Comparison of ENCODE assay signal across 8 cellular contexts in the genomic region with DNA sequence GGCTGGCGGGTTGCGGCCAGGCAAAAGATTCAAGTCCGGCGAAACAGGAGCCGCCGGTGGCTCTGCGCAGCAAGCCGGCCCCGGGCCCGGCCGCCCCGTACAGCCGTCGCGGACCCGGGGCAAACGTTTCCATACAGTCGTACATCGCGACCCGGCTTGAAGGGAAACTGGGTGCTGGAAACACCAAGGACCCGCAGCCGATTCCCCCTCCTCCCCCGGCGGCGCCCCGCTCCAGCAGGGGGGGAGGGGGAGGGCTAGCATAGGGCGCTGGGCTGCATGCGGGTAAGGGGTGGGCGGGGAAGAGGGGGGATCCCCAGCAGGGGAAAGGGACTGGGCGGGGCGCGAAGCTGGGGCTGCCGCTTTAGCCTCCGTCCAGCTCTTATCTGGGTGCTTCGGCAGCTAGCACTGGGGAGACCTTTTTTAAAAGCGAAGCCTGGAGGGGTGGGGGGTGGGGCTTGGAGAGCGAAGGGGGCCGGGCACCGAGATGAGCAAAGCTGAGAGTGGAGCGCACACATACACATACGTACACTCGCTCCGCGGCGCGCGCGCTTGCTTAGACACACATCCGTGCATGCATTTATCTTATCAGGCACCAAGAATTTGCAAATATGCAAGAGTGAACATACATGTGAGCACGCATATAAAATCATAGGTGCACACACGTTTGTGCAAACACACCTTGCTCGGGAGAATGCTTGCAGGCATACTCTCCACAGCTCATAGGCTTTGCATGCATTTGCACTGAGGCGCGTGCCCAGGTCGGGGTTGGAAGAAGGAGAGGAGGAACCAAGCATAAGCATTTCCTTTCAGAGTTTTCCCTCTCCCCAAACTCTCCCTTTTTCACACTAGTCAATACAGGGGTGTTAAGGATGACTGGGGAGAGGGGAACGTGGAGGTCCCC. TPM values are rescaled to one million over a fixed set of nuclear protein-coding genes. Genes with fewer than 3 reads are reported as not detected.
DNase-seq lines count a peak whose midpoint lies in the region; ATAC-seq and TF ChIP-seq lines count a peak whose summit lies in the region.

No MANE protein-coding gene starts in this region.

- WGBS in urinary bladder = under 1% methylated on average over 55 of the region's 57 CpGs

- H3K27ac ChIP-seq in parathyroid adenoma (peak overlapping the region; percentile 99), urinary bladder (ENCODE audit: low read depth) (peak overlapping the region; percentile 42)

- H3K27me3 Mint-ChIP-seq in activated naive CD8-positive, alpha-beta T cell = no peaks in the 10 kb centered on the region

- H3K4me2 ChIP-seq in parathyroid adenoma (ENCODE audit: low read length) = peak overlapping the region; percentile 65

- peak overlapping the region; percentile 96 for H3K4me3 Mint-ChIP-seq in activated naive CD8-positive, alpha-beta T cell

- no peaks in the 10 kb centered on the region for H3K36me3 Mint-ChIP-seq in activated naive CD8-positive, alpha-beta T cell

- no peaks in the 10 kb centered on the region for H3K79me2 ChIP-seq in parathyroid adenoma

- H3K4me1 Mint-ChIP-seq in activated naive CD8-positive, alpha-beta T cell (ENCODE audit: low read depth) = peaks cover 79% of the 10 kb centered on the region

- DNase-seq in Ammon's horn (ENCODE audit: low spot score) (peak; percentile 86), SK-MEL-5 (ENCODE audit: low read depth, low spot score) (peak; percentile 77), head of caudate nucleus (peak in 41 of 42 donors; percentile 50 to 91 (median 77))

- H3K9me3 ChIP-seq in parathyroid adenoma (ENCODE audit: control insufficient read depth, low read length) = no peaks in the 10 kb centered on the region

- H3K4me1 ChIP-seq in parathyroid adenoma (peaks cover 12% of the 10 kb centered on the region), urinary bladder (ENCODE audit: insufficient read depth) (no peaks in the 10 kb centered on the region)

- intact Hi-C loops in head of caudate nucleus (cut with DNase I) = loop anchor here (10.0 kb wide), 1 partner anchor 105 kb away; a partner anchor contains a TSS

- TF ChIP-seq CTCF in parathyroid adenoma (IDR thresholded peaks at IDR 0.05) = no peak

- peak overlapping the region; percentile 99 for H3K27ac Mint-ChIP-seq in activated naive CD8-positive, alpha-beta T cell

- ATAC-seq in GM19328 (IDR thresholded peaks at IDR 0.05; ENCODE audit: unreplicated experiment) = peak; percentile 30
- ATAC-seq in HG03520 (IDR thresholded peaks at IDR 0.05; ENCODE audit: unreplicated experiment) = peak; percentile 27

- in situ Hi-C loops in SK-MEL-5 (cut with HindIII; ENCODE audit: low pct_unique_long_range_greater_than_20kb, low sequenced_read_pairs) = no loop called here

- H3K36me3 ChIP-seq in parathyroid adenoma (ENCODE audit: control insufficient read depth, insufficient read depth, low read length) (no peaks in the 10 kb centered on the region), urinary bladder (ENCODE audit: insufficient read depth) (no peaks in the 10 kb centered on the region)

- no peak overlapping the region for H3K9ac ChIP-seq in parathyroid adenoma

- no peaks in the 10 kb centered on the region for H3K9me3 Mint-ChIP-seq in activated naive CD8-positive, alpha-beta T cell (ENCODE audit: low read depth)

- H2AFZ ChIP-seq in parathyroid adenoma = peak overlapping the region; percentile 90

- no peaks in the 10 kb centered on the region for H3K27me3 ChIP-seq in parathyroid adenoma (ENCODE audit: control insufficient read depth, insufficient read depth, low read length)

- peak overlapping the region; percentile 56 for H3K4me3 ChIP-seq in parathyroid adenoma (ENCODE audit: low read depth, low read length)
- H3K4me3 ChIP-seq in urinary bladder (ENCODE audit: low read depth, low read length) = peak overlapping the region; percentile 82

RNA-seq across cellular contexts. Expression of a gene that starts 11.8 kb away (rescaled TPM):
- total RNA-seq in SK-MEL-5 (2014; rRNA removed; shearing (Covaris generic)) = 5.6 and 7.0 TPM in 2 replicates
- 22.1 and 28.0 TPM in 2 replicates for polyA plus RNA-seq in SK-MEL-5 (2015; cell fraction: cytosol; rRNA removed)
- polyA plus RNA-seq in SK-MEL-5 (2015; cell fraction: nucleus; rRNA removed) = 14.9 and 19.2 TPM in 2 replicates
- total RNA-seq in urinary bladder = 37.8 TPM
- 30.5 TPM for polyA plus RNA-seq in urinary bladder

RNA-seq across cellular contexts. Expression of a gene that starts 13.2 kb away (rescaled TPM):
- total RNA-seq in SK-MEL-5 (2014; rRNA removed; shearing (Covaris generic)) = 18.8 and 29.2 TPM in 2 replicates
- 16.3 and 18.5 TPM in 2 replicates for polyA plus RNA-seq in SK-MEL-5 (2015; cell fraction: cytosol; rRNA removed)
- 87.1 and 96.7 TPM in 2 replicates for polyA plus RNA-seq in SK-MEL-5 (2015; cell fraction: nucleus; rRNA removed)
- total RNA-seq in urinary bladder = 1.6 TPM
- polyA plus RNA-seq in urinary bladder = 1.7 TPM

RNA-seq across cellular contexts. Expression of a gene that starts 39.5 kb away (rescaled TPM):
- total RNA-seq in SK-MEL-5 (2014; rRNA removed; shearing (Covaris generic)) = 1.7 and 6.1 TPM in 2 replicates
- polyA plus RNA-seq in SK-MEL-5 (2015; cell fraction: cytosol; rRNA removed) = 1.8 and 3.2 TPM in 2 replicates
- 135 and 157 TPM in 2 replicates for polyA plus RNA-seq in SK-MEL-5 (2015; cell fraction: nucleus; rRNA removed)
- 36.9 TPM for total RNA-seq in urinary bladder
- polyA plus RNA-seq in urinary bladder = 19.1 TPM

RNA-seq across cellular contexts. Expression of a gene that starts 39.7 kb away (rescaled TPM):
- total RNA-seq in SK-MEL-5 (2014; rRNA removed; shearing (Covaris generic)) = 11.7 and 16.6 TPM in 2 replicates
- 12.4 and 15.3 TPM in 2 replicates for polyA plus RNA-seq in SK-MEL-5 (2015; cell fraction: cytosol; rRNA removed)
- 87.2 and 91.0 TPM in 2 replicates for polyA plus RNA-seq in SK-MEL-5 (2015; cell fraction: nucleus; rRNA removed)
- total RNA-seq in urinary bladder = 22.9 TPM
- 13.5 TPM for polyA plus RNA-seq in urinary bladder

RNA-seq across cellular contexts. Expression of a gene that starts 47.9 kb away (rescaled TPM):
- total RNA-seq in SK-MEL-5 (2014; rRNA removed; shearing (Covaris generic)) = 8.3 and 9.2 TPM in 2 replicates
- 19.1 and 25.2 TPM in 2 replicates for polyA plus RNA-seq in SK-MEL-5 (2015; cell fraction: cytosol; rRNA removed)
- 77.0 and 80.6 TPM in 2 replicates for polyA plus RNA-seq in SK-MEL-5 (2015; cell fraction: nucleus; rRNA removed)
- 4.5 TPM for total RNA-seq in urinary bladder
- 0.33 TPM for polyA plus RNA-seq in urinary bladder

Comparison
In these comparisons a context has a peak if more than half of its experiments do, and no peak if none do; other contexts are left out.
1. Peak in every context shown above with its lines: DNase-seq, ATAC-seq, H3K4me3 ChIP-seq and H3K27ac ChIP-seq.